Comparison of ENCODE assay signal across 1 cellular context in the genomic region with DNA sequence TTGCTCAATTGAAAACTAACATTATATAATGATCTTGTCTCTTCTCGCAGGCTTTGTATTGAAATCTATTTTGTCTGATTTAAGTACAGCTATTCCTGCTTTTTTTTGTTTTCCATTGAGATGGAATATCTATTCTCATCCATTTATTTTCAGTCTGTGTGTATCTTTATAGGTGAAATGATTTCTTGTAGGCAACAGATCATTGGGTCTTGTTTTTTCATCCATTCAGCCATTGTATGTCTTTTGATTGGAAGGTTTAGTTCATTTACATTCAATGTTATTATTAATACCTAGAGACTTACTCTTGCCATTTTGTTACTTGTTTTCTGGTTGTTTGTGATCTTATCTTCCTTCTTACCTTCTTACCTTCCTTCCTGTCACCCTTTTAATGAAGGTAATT.
"Had no signal": no experiment of that assay in that cellular context is flagged by ENCODE, and none has a peak within 500 bp of the region (broad histone marks: within the 10 kb centered on the region; RNA-seq: fewer than 3 reads in every experiment).

No MANE protein-coding gene starts in this region.

- H3K4me3 ChIP-seq: GM12878 had no signal

- ATAC-seq: GM12878 had no signal
